2 cellular contexts compared by ENCODE assay signal in the genomic region with DNA sequence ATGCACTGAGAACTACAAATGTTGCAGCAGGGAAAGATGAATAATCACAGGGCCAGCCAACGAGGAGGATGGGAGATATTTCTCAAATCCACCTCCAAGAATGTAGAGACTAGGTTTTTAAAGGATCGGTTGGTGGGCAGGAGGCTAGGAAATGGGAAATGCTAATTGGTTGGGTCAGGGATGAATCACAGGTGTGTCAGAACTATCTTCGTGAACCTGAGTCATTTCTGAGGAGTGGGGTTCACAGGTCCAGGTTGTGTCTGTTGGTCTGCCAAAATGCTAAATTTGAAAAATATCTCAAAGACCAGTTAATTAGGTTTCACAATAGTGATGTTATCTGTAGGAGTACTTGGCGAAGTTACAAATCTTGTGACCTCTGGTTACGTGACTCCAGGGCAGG.
TF ChIP-seq lines count a peak whose summit lies in the region.

No MANE protein-coding gene starts in this region.

TF ChIP-seq in A549, 52 proteins besides CTCF, POLR2A, EP300 and RAD21:
- TF ChIP-seq, protein P1, sequence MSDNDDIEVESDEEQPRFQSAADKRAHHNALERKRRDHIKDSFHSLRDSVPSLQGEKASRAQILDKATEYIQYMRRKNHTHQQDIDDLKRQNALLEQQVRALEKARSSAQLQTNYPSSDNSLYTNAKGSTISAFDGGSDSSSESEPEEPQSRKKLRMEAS (IDR thresholded peaks at IDR 0.05) = no peak
- TF ChIP-seq FOSL2 (IDR thresholded peaks at IDR 0.05) = no peak
- TF ChIP-seq FOSL2 (CRISPR knock-in tag; IDR thresholded peaks at IDR 0.05) = no peak
- no peak for TF ChIP-seq CHD4 (IDR thresholded peaks at IDR 0.05; ENCODE audit: borderline replicate concordance)
- TF ChIP-seq POLR2AphosphoS2 (conservative IDR thresholded peaks at IDR 0.05; ENCODE audit: low read length) = no peak
- no peak for TF ChIP-seq HDAC2 (IDR thresholded peaks at IDR 0.05)
- TF ChIP-seq, protein P2, sequence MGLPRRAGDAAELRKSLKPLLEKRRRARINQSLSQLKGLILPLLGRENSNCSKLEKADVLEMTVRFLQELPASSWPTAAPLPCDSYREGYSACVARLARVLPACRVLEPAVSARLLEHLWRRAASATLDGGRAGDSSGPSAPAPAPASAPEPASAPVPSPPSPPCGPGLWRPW (IDR thresholded peaks at IDR 0.05) = no peak
- TF ChIP-seq, protein P3, sequence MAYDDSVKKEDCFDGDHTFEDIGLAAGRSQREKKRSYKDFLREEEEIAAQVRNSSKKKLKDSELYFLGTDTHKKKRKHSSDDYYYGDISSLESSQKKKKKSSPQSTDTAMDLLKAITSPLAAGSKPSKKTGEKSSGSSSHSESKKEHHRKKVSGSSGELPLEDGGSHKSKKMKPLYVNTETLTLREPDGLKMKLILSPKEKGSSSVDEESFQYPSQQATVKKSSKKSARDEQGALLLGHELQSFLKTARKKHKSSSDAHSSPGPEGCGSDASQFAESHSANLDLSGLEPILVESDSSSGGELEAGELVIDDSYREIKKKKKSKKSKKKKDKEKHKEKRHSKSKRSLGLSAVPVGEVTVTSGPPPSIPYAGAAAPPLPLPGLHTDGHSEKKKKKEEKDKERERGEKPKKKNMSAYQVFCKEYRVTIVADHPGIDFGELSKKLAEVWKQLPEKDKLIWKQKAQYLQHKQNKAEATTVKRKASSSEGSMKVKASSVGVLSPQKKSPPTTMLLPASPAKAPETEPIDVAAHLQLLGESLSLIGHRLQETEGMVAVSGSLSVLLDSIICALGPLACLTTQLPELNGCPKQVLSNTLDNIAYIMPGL (CRISPR knock-in tag; IDR thresholded peaks at IDR 0.05; ENCODE audit: borderline replicate concordance) = no peak
- no peak for TF ChIP-seq KDM5A (IDR thresholded peaks at IDR 0.05)
- no peak for TF ChIP-seq JUNB (IDR thresholded peaks at IDR 0.05)
- no peak for TF ChIP-seq HEYL (CRISPR knock-in tag; IDR thresholded peaks at IDR 0.05)
- TF ChIP-seq, protein P4, sequence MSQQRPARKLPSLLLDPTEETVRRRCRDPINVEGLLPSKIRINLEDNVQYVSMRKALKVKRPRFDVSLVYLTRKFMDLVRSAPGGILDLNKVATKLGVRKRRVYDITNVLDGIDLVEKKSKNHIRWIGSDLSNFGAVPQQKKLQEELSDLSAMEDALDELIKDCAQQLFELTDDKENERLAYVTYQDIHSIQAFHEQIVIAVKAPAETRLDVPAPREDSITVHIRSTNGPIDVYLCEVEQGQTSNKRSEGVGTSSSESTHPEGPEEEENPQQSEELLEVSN (IDR thresholded peaks at IDR 0.05; ENCODE audit: borderline replicate concordance, low read depth) = no peak
- no peak for TF ChIP-seq HOXA7 (CRISPR knock-in tag; IDR thresholded peaks at IDR 0.05)

TF ChIP-seq in HCT116, 20 proteins besides CTCF, POLR2A, EP300 and RAD21:
- TF ChIP-seq SRF (IDR thresholded peaks at IDR 0.05; ENCODE audit: low read depth) = no peak
- TF ChIP-seq, protein P5, sequence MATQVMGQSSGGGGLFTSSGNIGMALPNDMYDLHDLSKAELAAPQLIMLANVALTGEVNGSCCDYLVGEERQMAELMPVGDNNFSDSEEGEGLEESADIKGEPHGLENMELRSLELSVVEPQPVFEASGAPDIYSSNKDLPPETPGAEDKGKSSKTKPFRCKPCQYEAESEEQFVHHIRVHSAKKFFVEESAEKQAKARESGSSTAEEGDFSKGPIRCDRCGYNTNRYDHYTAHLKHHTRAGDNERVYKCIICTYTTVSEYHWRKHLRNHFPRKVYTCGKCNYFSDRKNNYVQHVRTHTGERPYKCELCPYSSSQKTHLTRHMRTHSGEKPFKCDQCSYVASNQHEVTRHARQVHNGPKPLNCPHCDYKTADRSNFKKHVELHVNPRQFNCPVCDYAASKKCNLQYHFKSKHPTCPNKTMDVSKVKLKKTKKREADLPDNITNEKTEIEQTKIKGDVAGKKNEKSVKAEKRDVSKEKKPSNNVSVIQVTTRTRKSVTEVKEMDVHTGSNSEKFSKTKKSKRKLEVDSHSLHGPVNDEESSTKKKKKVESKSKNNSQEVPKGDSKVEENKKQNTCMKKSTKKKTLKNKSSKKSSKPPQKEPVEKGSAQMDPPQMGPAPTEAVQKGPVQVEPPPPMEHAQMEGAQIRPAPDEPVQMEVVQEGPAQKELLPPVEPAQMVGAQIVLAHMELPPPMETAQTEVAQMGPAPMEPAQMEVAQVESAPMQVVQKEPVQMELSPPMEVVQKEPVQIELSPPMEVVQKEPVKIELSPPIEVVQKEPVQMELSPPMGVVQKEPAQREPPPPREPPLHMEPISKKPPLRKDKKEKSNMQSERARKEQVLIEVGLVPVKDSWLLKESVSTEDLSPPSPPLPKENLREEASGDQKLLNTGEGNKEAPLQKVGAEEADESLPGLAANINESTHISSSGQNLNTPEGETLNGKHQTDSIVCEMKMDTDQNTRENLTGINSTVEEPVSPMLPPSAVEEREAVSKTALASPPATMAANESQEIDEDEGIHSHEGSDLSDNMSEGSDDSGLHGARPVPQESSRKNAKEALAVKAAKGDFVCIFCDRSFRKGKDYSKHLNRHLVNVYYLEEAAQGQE (IDR thresholded peaks at IDR 0.05; ENCODE audit: low read depth) = no peak
- TF ChIP-seq ZFX (IDR thresholded peaks at IDR 0.05) = no peak
- TF ChIP-seq SP1 (IDR thresholded peaks at IDR 0.05; ENCODE audit: low read depth) = peak; percentile 43
- TF ChIP-seq EZH2phosphoT487 (IDR thresholded peaks at IDR 0.05; ENCODE audit: borderline replicate concordance) = no peak
- TF ChIP-seq, protein P1 (IDR thresholded peaks at IDR 0.05) = no peak
- TF ChIP-seq, protein P6, sequence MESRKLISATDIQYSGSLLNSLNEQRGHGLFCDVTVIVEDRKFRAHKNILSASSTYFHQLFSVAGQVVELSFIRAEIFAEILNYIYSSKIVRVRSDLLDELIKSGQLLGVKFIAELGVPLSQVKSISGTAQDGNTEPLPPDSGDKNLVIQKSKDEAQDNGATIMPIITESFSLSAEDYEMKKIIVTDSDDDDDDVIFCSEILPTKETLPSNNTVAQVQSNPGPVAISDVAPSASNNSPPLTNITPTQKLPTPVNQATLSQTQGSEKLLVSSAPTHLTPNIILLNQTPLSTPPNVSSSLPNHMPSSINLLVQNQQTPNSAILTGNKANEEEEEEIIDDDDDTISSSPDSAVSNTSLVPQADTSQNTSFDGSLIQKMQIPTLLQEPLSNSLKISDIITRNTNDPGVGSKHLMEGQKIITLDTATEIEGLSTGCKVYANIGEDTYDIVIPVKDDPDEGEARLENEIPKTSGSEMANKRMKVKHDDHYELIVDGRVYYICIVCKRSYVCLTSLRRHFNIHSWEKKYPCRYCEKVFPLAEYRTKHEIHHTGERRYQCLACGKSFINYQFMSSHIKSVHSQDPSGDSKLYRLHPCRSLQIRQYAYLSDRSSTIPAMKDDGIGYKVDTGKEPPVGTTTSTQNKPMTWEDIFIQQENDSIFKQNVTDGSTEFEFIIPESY (IDR thresholded peaks at IDR 0.05; ENCODE audit: extremely low read depth, insufficient replicate concordance, low read length) = no peak
- TF ChIP-seq YY1 (IDR thresholded peaks at IDR 0.05; ENCODE audit: extremely low read depth, insufficient replicate concordance, low read depth, low read length) = no peak
- TF ChIP-seq JUND (IDR thresholded peaks at IDR 0.05) = peak; percentile 43
- TF ChIP-seq ZNF274 (IDR thresholded peaks at IDR 0.05; ENCODE audit: low read depth, low read length) = no peak
- peak; percentile 60 for TF ChIP-seq CEBPB (IDR thresholded peaks at IDR 0.05; ENCODE audit: low read depth)
- TF ChIP-seq TCF7L2 (IDR thresholded peaks at IDR 0.05; ENCODE audit: borderline replicate concordance, extremely low read depth, insufficient read depth, insufficient read length) = no peak
- TF ChIP-seq, protein P7, sequence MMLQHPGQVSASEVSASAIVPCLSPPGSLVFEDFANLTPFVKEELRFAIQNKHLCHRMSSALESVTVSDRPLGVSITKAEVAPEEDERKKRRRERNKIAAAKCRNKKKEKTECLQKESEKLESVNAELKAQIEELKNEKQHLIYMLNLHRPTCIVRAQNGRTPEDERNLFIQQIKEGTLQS (IDR thresholded peaks at IDR 0.05) = no peak
- peak; percentile 75 for TF ChIP-seq FOSL1 (IDR thresholded peaks at IDR 0.05; ENCODE audit: low read depth)
- no peak; the same call in 1 of the 2 replicates for TF ChIP-seq CBX3 (IDR thresholded peaks at IDR 0.05; ENCODE audit: low read depth)
- peak; percentile 32; the same call in 1 of the 2 replicates for TF ChIP-seq SIN3A (IDR thresholded peaks at IDR 0.05; ENCODE audit: low read depth)
- peak; percentile 33; the same call in 1 of the 2 replicates for TF ChIP-seq POLR2AphosphoS5 (IDR thresholded peaks at IDR 0.05; ENCODE audit: low read depth, low read length)
- TF ChIP-seq EGR1 (IDR thresholded peaks at IDR 0.05; ENCODE audit: low read depth) = no peak
- no peak for TF ChIP-seq ELF1 (IDR thresholded peaks at IDR 0.05; ENCODE audit: borderline replicate concordance, low read depth)
- no peak for TF ChIP-seq EZH2 (IDR thresholded peaks at IDR 0.05)
